Comparison of ENCODE assay signal across 8 cellular contexts in genomic region chr1:35718492-35719336, GRCh38. TPM values are rescaled to one million over a fixed set of nuclear protein-coding genes. Genes with fewer than 3 reads are reported as not detected.
DNase-seq lines count a peak whose midpoint lies in the region; ATAC-seq and TF ChIP-seq lines count a peak whose summit lies in the region.

C1orf216 (minus strand) TSS chr1:35718884; CDS start chr1:35716321, 2,563 bp downstream.

- ATAC-seq in HG02610 (IDR thresholded peaks at IDR 0.05; ENCODE audit: unreplicated experiment) = peak; percentile 62

- H3K9me3 ChIP-seq in ectodermal cell (ENCODE audit: control insufficient read depth, low read length) = no peaks in the 10 kb centered on the region

- peak within 1 kb of the TSS; percentile 36 for H3K27ac ChIP-seq in ectodermal cell (ENCODE audit: insufficient read depth, low read depth, low read length, poor library complexity, severe bottlenecking)

- DNase-seq in NCI-H510A treated with DMSO at 0.1 percent for 48 hours (lab: John Stamatoyannopoulos, UW) (peak; percentile 97), medulla oblongata (ENCODE audit: extremely low spot score) (peak; percentile 79), HEK293T (ENCODE audit: extremely low spot score) (no peak)
- peak; percentile 91 for DNase-seq in activated CD8-positive, alpha-beta memory T cell treated with anti-CD3 and anti-CD28 coated beads for 24 hours
- peak; percentile 61 to 74 (median 62) for DNase-seq in stimulated activated CD4-positive, alpha-beta T cell treated with anti-CD3 and anti-CD28 coated beads, TNF-alpha, amount 100 ng/mL, for 48 hours (ENCODE audit: low read depth in 3 of 3)

- peaks cover 9% of the 10 kb centered on the region for H3K4me1 ChIP-seq in ectodermal cell (ENCODE audit: control insufficient read depth, insufficient read depth, low read length)

- WGBS in ectodermal cell, 2 experiments = 2 to 3% methylated on average over 76 of the region's 76 CpGs

- no peaks in the 10 kb centered on the region for H3K36me3 ChIP-seq in ectodermal cell (ENCODE audit: control insufficient read depth, insufficient read depth, low read length)

- H3K4me3 ChIP-seq in GM08714 (ENCODE audit: low read length) (peak within 1 kb of the TSS; percentile 74), ectodermal cell (ENCODE audit: insufficient read depth, low read depth, low read length) (peak within 1 kb of the TSS; percentile 67)

- CTCF ChIA-PET in HEK293T (lab: Yijun Ruan, JAX) = no interaction called here

- H3K27me3 ChIP-seq in ectodermal cell (ENCODE audit: control insufficient read depth, insufficient read depth, low read length, poor library complexity, severe bottlenecking) = no peaks in the 10 kb centered on the region

- POLR2A ChIA-PET in HEK293T (lab: Yijun Ruan, JAX) = interaction anchor here (1.4 kb wide), 1 partner anchor 51 kb away, joined by 4 read pairs; the partner anchor contains the start of gene CLSPN

TF ChIP-seq in HEK293T, 16 proteins besides CTCF, POLR2A, EP300 and RAD21:
- no peak for TF ChIP-seq CTBP1 (IDR thresholded peaks at IDR 0.05; ENCODE audit: borderline replicate concordance)
- no peak for TF ChIP-seq FOXK2 (IDR thresholded peaks at IDR 0.05)
- no peak for TF ChIP-seq FOXM1 (IDR thresholded peaks at IDR 0.05; ENCODE audit: borderline replicate concordance)
- no peak for TF ChIP-seq ARNT (IDR thresholded peaks at IDR 0.05)
- TF ChIP-seq HDGF (IDR thresholded peaks at IDR 0.05; ENCODE audit: borderline replicate concordance) = no peak
- TF ChIP-seq SP1 (IDR thresholded peaks at IDR 0.05) = no peak
- no peak for TF ChIP-seq BHLHE40 (IDR thresholded peaks at IDR 0.05; ENCODE audit: borderline replicate concordance)
- TF ChIP-seq L3MBTL2 (conservative IDR thresholded peaks at IDR 0.05) = no peak
- no peak for TF ChIP-seq TARDBP (IDR thresholded peaks at IDR 0.05)
- TF ChIP-seq PKNOX1 (IDR thresholded peaks at IDR 0.05) = no peak
- no peak for TF ChIP-seq ZNF384 (IDR thresholded peaks at IDR 0.05)
- TF ChIP-seq FOXA1 (IDR thresholded peaks at IDR 0.05) = no peak

RNA-seq across cellular contexts. Expression of gene C1orf216, which starts in this region (rescaled TPM):
- 13.8 TPM for polyA plus RNA-seq in ectodermal cell (2013, experiment 1 of 4)
- 13.3 TPM for polyA plus RNA-seq in ectodermal cell (2013, experiment 2 of 4)
- 10.2 TPM for polyA plus RNA-seq in ectodermal cell (2013, experiment 3 of 4)
- 10.4 TPM for polyA plus RNA-seq in ectodermal cell (2013, experiment 4 of 4)
